ENCODE assay signal across 1 cellular context in the genomic region with DNA sequence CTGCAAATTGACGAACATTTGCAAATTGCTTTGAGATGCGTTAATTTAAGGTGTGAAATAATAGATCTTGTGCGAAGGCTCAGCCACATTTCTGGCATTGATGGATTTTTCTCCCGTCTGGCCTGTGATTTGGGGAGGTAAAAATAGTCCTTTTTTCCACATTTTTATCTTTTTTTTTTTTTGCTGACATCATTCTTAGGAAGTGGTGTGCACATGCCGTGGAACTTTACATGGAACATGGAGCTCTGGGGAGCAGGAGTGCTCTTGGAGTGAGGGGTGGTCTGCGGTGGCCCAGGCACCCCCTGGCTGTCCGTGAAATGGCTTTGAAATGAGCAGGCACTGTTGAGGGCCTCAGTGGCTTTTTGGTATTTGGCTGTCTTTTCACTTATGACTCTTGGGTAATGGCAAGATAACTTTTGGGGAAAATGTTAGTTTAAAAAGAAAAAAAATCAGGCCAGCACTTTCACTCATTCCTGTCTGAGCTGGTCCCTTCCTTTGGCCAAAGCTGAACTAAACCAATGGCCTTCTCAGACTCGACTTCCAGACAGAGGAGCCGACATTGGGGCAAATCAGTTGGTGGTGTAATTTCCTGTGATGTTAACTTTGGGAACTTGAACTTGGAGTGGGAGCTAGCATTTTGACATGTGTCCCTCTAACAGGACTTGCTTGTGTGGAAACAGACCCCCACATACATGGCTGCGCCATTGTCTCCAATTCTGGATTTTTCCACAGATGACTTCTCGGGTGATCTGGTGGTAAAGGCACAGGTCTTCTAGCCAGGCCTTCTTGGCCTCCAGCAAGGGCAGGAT.
TF ChIP-seq lines count a peak whose summit lies in the region.

No MANE protein-coding gene starts in this region.

TF ChIP-seq in GM23338, 12 proteins besides CTCF, POLR2A, EP300 and RAD21 (continued from another document):
- no peak for TF ChIP-seq ZNF462 (CRISPR knock-in tag; IDR thresholded peaks at IDR 0.05)
- no peak for TF ChIP-seq STAT1 (IDR thresholded peaks at IDR 0.05; ENCODE audit: unreplicated experiment)
- no peak for TF ChIP-seq EZH2phosphoT487 (IDR thresholded peaks at IDR 0.05; ENCODE audit: unreplicated experiment)
- TF ChIP-seq ZNF114 (CRISPR knock-in tag; IDR thresholded peaks at IDR 0.05): no peak
- no peak for TF ChIP-seq JUNB (IDR thresholded peaks at IDR 0.05; ENCODE audit: unreplicated experiment)
- TF ChIP-seq, protein P1, sequence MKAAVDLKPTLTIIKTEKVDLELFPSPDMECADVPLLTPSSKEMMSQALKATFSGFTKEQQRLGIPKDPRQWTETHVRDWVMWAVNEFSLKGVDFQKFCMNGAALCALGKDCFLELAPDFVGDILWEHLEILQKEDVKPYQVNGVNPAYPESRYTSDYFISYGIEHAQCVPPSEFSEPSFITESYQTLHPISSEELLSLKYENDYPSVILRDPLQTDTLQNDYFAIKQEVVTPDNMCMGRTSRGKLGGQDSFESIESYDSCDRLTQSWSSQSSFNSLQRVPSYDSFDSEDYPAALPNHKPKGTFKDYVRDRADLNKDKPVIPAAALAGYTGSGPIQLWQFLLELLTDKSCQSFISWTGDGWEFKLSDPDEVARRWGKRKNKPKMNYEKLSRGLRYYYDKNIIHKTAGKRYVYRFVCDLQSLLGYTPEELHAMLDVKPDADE (IDR thresholded peaks at IDR 0.05): no peak
- TF ChIP-seq REST (IDR thresholded peaks at IDR 0.05; ENCODE audit: unreplicated experiment): no peak
